Comparison of ENCODE assay signal across 1 cellular context in genomic region chr1:248863011-248863881, GRCh38.
A peak's percentile ranks its signal among the peaks of the same experiment; 100 is the strongest.
TF ChIP-seq lines count a peak whose summit lies in the region.

No MANE protein-coding gene starts in this region.

TF ChIP-seq in HepG2, 621 proteins besides CTCF, POLR2A, EP300 and RAD21 (continued from another document and continues in another):
- TF ChIP-seq ZNF687 (CRISPR knock-in tag; IDR thresholded peaks at IDR 0.05) = peak; percentile 93
- TF ChIP-seq IRF2 (CRISPR knock-in tag; IDR thresholded peaks at IDR 0.05) = no peak
- peak; percentile 58; the same call in 1 of the 2 replicates for TF ChIP-seq AHR (CRISPR knock-in tag; IDR thresholded peaks at IDR 0.05)
- no peak for TF ChIP-seq FLYWCH1 (CRISPR knock-in tag; IDR thresholded peaks at IDR 0.05)
- TF ChIP-seq, protein P1, sequence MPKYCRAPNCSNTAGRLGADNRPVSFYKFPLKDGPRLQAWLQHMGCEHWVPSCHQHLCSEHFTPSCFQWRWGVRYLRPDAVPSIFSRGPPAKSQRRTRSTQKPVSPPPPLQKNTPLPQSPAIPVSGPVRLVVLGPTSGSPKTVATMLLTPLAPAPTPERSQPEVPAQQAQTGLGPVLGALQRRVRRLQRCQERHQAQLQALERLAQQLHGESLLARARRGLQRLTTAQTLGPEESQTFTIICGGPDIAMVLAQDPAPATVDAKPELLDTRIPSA (CRISPR knock-in tag; IDR thresholded peaks at IDR 0.05; ENCODE audit: borderline replicate concordance) = peak; percentile 57; the same call in 1 of the 2 replicates
- no peak for TF ChIP-seq TCF7 (IDR thresholded peaks at IDR 0.05; ENCODE audit: low read depth)
- no peak for TF ChIP-seq ZNF530 (CRISPR knock-in tag; IDR thresholded peaks at IDR 0.05; ENCODE audit: low read depth)
- no peak for TF ChIP-seq ARNT (IDR thresholded peaks at IDR 0.05)
- TF ChIP-seq NR2F2 (IDR thresholded peaks at IDR 0.05; ENCODE audit: borderline replicate concordance, low read depth) = no peak
- TF ChIP-seq, protein P2, sequence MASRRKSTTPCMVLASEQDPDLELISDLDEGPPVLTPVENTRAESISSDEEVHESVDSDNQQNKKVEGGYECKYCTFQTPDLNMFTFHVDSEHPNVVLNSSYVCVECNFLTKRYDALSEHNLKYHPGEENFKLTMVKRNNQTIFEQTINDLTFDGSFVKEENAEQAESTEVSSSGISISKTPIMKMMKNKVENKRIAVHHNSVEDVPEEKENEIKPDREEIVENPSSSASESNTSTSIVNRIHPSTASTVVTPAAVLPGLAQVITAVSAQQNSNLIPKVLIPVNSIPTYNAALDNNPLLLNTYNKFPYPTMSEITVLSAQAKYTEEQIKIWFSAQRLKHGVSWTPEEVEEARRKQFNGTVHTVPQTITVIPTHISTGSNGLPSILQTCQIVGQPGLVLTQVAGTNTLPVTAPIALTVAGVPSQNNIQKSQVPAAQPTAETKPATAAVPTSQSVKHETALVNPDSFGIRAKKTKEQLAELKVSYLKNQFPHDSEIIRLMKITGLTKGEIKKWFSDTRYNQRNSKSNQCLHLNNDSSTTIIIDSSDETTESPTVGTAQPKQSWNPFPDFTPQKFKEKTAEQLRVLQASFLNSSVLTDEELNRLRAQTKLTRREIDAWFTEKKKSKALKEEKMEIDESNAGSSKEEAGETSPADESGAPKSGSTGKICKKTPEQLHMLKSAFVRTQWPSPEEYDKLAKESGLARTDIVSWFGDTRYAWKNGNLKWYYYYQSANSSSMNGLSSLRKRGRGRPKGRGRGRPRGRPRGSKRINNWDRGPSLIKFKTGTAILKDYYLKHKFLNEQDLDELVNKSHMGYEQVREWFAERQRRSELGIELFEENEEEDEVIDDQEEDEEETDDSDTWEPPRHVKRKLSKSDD (CRISPR knock-in tag; IDR thresholded peaks at IDR 0.05; ENCODE audit: low read depth) = peak; percentile 78; the same call in 1 of the 2 replicates
- no peak for TF ChIP-seq NCOA2 (CRISPR knock-in tag; IDR thresholded peaks at IDR 0.05)
- TF ChIP-seq NFYC (CRISPR knock-in tag; IDR thresholded peaks at IDR 0.05) = no peak
- TF ChIP-seq PRMT3 (CRISPR knock-in tag; IDR thresholded peaks at IDR 0.05; ENCODE audit: borderline replicate concordance, low read depth) = no peak
- TF ChIP-seq HNRNPH1 (optimal IDR thresholded peaks at IDR 0.05; ENCODE audit: low read depth, low read length) = no peak
- TF ChIP-seq YY1 (IDR thresholded peaks at IDR 0.05; ENCODE audit: insufficient read depth, insufficient replicate concordance, low read depth, low read length) = peak; percentile 51
- no peak for TF ChIP-seq PHB2 (IDR thresholded peaks at IDR 0.05; ENCODE audit: partially characterized antibody)
- no peak for TF ChIP-seq FOXO1 (CRISPR knock-in tag; IDR thresholded peaks at IDR 0.05)
- TF ChIP-seq, protein P3, sequence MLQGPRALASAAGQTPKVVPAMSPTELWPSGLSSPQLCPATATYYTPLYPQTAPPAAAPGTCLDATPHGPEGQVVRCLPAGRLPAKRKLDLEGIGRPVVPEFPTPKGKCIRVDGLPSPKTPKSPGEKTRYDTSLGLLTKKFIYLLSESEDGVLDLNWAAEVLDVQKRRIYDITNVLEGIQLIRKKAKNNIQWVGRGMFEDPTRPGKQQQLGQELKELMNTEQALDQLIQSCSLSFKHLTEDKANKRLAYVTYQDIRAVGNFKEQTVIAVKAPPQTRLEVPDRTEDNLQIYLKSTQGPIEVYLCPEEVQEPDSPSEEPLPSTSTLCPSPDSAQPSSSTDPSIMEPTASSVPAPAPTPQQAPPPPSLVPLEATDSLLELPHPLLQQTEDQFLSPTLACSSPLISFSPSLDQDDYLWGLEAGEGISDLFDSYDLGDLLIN (CRISPR knock-in tag; IDR thresholded peaks at IDR 0.05; ENCODE audit: borderline replicate concordance) = no peak; the same call in 1 of the 2 replicates
- TF ChIP-seq, protein P4, sequence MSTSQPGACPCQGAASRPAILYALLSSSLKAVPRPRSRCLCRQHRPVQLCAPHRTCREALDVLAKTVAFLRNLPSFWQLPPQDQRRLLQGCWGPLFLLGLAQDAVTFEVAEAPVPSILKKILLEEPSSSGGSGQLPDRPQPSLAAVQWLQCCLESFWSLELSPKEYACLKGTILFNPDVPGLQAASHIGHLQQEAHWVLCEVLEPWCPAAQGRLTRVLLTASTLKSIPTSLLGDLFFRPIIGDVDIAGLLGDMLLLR (CRISPR knock-in tag; IDR thresholded peaks at IDR 0.05) = no peak
- no peak for TF ChIP-seq RBAK (CRISPR knock-in tag; IDR thresholded peaks at IDR 0.05)
- 0 out of 2 replicates have a peak, but pooled peaks have one; percentile 54 for TF ChIP-seq RARA (CRISPR knock-in tag; IDR thresholded peaks at IDR 0.05)
- TF ChIP-seq, protein P5, sequence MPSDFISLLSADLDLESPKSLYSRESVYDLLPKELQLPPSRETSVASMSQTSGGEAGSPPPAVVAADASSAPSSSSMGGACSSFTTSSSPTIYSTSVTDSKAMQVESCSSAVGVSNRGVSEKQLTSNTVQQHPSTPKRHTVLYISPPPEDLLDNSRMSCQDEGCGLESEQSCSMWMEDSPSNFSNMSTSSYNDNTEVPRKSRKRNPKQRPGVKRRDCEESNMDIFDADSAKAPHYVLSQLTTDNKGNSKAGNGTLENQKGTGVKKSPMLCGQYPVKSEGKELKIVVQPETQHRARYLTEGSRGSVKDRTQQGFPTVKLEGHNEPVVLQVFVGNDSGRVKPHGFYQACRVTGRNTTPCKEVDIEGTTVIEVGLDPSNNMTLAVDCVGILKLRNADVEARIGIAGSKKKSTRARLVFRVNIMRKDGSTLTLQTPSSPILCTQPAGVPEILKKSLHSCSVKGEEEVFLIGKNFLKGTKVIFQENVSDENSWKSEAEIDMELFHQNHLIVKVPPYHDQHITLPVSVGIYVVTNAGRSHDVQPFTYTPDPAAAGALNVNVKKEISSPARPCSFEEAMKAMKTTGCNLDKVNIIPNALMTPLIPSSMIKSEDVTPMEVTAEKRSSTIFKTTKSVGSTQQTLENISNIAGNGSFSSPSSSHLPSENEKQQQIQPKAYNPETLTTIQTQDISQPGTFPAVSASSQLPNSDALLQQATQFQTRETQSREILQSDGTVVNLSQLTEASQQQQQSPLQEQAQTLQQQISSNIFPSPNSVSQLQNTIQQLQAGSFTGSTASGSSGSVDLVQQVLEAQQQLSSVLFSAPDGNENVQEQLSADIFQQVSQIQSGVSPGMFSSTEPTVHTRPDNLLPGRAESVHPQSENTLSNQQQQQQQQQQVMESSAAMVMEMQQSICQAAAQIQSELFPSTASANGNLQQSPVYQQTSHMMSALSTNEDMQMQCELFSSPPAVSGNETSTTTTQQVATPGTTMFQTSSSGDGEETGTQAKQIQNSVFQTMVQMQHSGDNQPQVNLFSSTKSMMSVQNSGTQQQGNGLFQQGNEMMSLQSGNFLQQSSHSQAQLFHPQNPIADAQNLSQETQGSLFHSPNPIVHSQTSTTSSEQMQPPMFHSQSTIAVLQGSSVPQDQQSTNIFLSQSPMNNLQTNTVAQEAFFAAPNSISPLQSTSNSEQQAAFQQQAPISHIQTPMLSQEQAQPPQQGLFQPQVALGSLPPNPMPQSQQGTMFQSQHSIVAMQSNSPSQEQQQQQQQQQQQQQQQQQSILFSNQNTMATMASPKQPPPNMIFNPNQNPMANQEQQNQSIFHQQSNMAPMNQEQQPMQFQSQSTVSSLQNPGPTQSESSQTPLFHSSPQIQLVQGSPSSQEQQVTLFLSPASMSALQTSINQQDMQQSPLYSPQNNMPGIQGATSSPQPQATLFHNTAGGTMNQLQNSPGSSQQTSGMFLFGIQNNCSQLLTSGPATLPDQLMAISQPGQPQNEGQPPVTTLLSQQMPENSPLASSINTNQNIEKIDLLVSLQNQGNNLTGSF (CRISPR knock-in tag; IDR thresholded peaks at IDR 0.05) = peak; percentile 70; the same call in 1 of the 2 replicates
- no peak for TF ChIP-seq ZNF577 (CRISPR knock-in tag; IDR thresholded peaks at IDR 0.05; ENCODE audit: borderline replicate concordance, low read depth)
- peak; percentile 46; the same call in 1 of the 2 replicates for TF ChIP-seq KLF9 (CRISPR knock-in tag; IDR thresholded peaks at IDR 0.05; ENCODE audit: low read depth)
- TF ChIP-seq PAWR (CRISPR knock-in tag; IDR thresholded peaks at IDR 0.05; ENCODE audit: borderline replicate concordance) = 0 out of 2 replicates have a peak, but pooled peaks have one; percentile 82
- no peak; the same call in 1 of the 2 replicates for TF ChIP-seq ERF (CRISPR knock-in tag; IDR thresholded peaks at IDR 0.05)
- TF ChIP-seq, protein P6, sequence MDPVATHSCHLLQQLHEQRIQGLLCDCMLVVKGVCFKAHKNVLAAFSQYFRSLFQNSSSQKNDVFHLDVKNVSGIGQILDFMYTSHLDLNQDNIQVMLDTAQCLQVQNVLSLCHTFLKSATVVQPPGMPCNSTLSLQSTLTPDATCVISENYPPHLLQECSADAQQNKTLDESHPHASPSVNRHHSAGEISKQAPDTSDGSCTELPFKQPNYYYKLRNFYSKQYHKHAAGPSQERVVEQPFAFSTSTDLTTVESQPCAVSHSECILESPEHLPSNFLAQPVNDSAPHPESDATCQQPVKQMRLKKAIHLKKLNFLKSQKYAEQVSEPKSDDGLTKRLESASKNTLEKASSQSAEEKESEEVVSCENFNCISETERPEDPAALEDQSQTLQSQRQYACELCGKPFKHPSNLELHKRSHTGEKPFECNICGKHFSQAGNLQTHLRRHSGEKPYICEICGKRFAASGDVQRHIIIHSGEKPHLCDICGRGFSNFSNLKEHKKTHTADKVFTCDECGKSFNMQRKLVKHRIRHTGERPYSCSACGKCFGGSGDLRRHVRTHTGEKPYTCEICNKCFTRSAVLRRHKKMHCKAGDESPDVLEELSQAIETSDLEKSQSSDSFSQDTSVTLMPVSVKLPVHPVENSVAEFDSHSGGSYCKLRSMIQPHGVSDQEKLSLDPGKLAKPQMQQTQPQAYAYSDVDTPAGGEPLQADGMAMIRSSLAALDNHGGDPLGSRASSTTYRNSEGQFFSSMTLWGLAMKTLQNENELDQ (CRISPR knock-in tag; IDR thresholded peaks at IDR 0.05; ENCODE audit: borderline replicate concordance) = no peak
- TF ChIP-seq SCMH1 (CRISPR knock-in tag; IDR thresholded peaks at IDR 0.05; ENCODE audit: borderline replicate concordance) = no peak
- peak; percentile 33 for TF ChIP-seq XRCC5 (optimal IDR thresholded peaks at IDR 0.05; ENCODE audit: low read length)
- no peak for TF ChIP-seq MAFK (conservative IDR thresholded peaks at IDR 0.05 in 1 of 2, IDR thresholded peaks at IDR 0.05 in 1 of 2; ENCODE audit: low read length in 2 of 2)
- no peak for TF ChIP-seq AFF4 (CRISPR knock-in tag; IDR thresholded peaks at IDR 0.05)
- TF ChIP-seq ZC3H4 (CRISPR knock-in tag; IDR thresholded peaks at IDR 0.05; ENCODE audit: borderline replicate concordance) = no peak
- TF ChIP-seq, protein P7, sequence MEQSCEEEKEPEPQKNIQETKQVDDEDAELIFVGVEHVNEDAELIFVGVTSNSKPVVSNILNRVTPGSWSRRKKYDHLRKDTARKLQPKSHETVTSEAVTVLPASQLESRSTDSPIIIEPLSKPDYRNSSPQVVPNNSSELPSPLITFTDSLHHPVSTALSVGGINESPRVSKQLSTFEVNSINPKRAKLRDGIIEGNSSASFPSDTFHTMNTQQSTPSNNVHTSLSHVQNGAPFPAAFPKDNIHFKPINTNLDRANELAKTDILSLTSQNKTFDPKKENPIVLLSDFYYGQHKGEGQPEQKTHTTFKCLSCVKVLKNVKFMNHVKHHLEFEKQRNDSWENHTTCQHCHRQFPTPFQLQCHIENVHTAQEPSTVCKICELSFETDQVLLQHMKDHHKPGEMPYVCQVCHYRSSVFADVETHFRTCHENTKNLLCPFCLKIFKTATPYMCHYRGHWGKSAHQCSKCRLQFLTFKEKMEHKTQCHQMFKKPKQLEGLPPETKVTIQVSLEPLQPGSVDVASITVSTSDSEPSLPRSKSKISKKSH (CRISPR knock-in tag; IDR thresholded peaks at IDR 0.05; ENCODE audit: borderline replicate concordance) = peak; percentile 76; the same call in 1 of the 2 replicates
